4 cellular contexts compared by ENCODE assay signal in the genomic region with DNA sequence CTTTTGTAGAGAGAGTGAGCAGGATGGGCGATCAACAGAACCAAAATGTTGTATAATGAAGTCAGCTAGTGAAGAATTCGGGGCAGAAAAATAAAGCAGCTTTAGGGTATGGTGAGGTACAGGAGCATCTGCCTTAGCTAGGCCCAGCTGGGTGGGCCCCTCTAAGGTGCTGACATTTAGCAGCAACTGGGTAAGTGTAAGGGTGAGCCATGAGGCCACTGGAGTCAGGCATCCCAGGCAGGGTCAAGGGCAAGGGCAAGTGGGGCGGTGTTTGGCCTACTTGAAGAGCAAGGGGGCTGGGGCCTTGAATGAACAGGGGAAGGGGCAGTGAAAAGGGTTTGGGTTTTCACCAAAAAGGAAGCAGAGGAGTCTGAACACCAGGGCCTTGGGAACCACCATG.
"Had no signal": no experiment of that assay in that cellular context is flagged by ENCODE, and none has a peak within 500 bp of the region (broad histone marks: within the 10 kb centered on the region; RNA-seq: fewer than 3 reads in every experiment).

No MANE protein-coding gene starts in this region.

- H3K4me3 Mint-ChIP-seq: GM23338, H9 had no signal

- H3K27ac Mint-ChIP-seq: GM23338 had no signal

- H3K4me2 ChIP-seq: GM23338 had no signal

- DNase-seq: H9, HCEC 1CT, IMR-90 had no signal

- H3K9me3 Mint-ChIP-seq: GM23338, H9 had no signal

- H2AFZ ChIP-seq: GM23338 had no signal

- H3K4me1 Mint-ChIP-seq: GM23338 had no signal

- H3K4me3 ChIP-seq: GM23338 had no signal
